ENCODE assay signal across 1 cellular context in the genomic region with DNA sequence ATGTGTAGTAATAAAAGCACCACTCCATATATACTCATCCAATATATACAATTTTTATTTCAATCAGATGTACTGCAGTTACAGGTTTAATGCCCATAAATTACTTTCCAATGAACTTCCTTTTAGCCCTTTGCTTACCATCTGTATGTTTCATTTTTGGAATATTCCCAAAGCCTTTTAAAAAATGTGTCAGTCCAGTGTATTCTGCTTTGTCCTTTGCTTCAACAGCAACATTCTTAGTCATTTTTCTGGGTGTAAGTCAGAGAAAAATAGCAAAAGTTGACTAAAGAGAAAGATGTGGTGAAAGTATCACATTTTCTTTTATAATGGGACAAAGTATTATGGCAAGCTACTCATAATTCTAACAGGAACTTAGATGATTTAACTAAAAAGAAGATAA.
TF ChIP-seq lines count a peak whose summit lies in the region.

No MANE protein-coding gene starts in this region.

TF ChIP-seq in GM12878, 131 proteins besides CTCF, POLR2A, EP300 and RAD21:
- TF ChIP-seq, protein P1, sequence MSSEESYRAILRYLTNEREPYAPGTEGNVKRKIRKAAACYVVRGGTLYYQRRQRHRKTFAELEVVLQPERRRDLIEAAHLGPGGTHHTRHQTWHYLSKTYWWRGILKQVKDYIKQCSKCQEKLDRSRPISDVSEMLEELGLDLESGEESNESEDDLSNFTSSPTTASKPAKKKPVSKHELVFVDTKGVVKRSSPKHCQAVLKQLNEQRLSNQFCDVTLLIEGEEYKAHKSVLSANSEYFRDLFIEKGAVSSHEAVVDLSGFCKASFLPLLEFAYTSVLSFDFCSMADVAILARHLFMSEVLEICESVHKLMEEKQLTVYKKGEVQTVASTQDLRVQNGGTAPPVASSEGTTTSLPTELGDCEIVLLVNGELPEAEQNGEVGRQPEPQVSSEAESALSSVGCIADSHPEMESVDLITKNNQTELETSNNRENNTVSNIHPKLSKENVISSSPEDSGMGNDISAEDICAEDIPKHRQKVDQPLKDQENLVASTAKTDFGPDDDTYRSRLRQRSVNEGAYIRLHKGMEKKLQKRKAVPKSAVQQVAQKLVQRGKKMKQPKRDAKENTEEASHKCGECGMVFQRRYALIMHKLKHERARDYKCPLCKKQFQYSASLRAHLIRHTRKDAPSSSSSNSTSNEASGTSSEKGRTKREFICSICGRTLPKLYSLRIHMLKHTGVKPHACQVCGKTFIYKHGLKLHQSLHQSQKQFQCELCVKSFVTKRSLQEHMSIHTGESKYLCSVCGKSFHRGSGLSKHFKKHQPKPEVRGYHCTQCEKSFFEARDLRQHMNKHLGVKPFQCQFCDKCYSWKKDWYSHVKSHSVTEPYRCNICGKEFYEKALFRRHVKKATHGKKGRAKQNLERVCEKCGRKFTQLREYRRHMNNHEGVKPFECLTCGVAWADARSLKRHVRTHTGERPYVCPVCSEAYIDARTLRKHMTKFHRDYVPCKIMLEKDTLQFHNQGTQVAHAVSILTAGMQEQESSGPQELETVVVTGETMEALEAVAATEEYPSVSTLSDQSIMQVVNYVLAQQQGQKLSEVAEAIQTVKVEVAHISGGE (CRISPR knock-in tag; IDR thresholded peaks at IDR 0.05): no peak
- TF ChIP-seq PAX5 (IDR thresholded peaks at IDR 0.05; ENCODE audit: borderline replicate concordance, low read depth, low read length) (no peak), EZH2 (IDR thresholded peaks at IDR 0.05; ENCODE audit: borderline replicate concordance, control insufficient read depth, low read depth, low read length) (no peak), ATF7 (IDR thresholded peaks at IDR 0.05; ENCODE audit: low read depth) (no peak), TARDBP (IDR thresholded peaks at IDR 0.05; ENCODE audit: borderline replicate concordance) (no peak), TCF3 (IDR thresholded peaks at IDR 0.05; ENCODE audit: borderline replicate concordance, insufficient read depth, low read depth, low read length) (no peak), GABPA (IDR thresholded peaks at IDR 0.05; ENCODE audit: low read depth) (no peak), CHD2 (IDR thresholded peaks at IDR 0.05; ENCODE audit: borderline replicate concordance, low read depth, low read length) (no peak), ETV6 (conservative IDR thresholded peaks at IDR 0.05 in 1 of 2, IDR thresholded peaks at IDR 0.05 in 1 of 2; ENCODE audit: borderline replicate concordance in 1 of 2, low read depth in 1 of 2) (no peak), GATAD2B (conservative IDR thresholded peaks at IDR 0.05; ENCODE audit: low read depth) (no peak), SMAD1 (IDR thresholded peaks at IDR 0.05; ENCODE audit: low read depth, partially characterized antibody) (no peak), HDAC2 (IDR thresholded peaks at IDR 0.05) (no peak), RB1 (IDR thresholded peaks at IDR 0.05; ENCODE audit: borderline replicate concordance) (no peak)
- TF ChIP-seq, protein P2, sequence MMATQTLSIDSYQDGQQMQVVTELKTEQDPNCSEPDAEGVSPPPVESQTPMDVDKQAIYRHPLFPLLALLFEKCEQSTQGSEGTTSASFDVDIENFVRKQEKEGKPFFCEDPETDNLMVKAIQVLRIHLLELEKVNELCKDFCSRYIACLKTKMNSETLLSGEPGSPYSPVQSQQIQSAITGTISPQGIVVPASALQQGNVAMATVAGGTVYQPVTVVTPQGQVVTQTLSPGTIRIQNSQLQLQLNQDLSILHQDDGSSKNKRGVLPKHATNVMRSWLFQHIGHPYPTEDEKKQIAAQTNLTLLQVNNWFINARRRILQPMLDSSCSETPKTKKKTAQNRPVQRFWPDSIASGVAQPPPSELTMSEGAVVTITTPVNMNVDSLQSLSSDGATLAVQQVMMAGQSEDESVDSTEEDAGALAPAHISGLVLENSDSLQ (IDR thresholded peaks at IDR 0.05): no peak
- TF ChIP-seq, protein P3, sequence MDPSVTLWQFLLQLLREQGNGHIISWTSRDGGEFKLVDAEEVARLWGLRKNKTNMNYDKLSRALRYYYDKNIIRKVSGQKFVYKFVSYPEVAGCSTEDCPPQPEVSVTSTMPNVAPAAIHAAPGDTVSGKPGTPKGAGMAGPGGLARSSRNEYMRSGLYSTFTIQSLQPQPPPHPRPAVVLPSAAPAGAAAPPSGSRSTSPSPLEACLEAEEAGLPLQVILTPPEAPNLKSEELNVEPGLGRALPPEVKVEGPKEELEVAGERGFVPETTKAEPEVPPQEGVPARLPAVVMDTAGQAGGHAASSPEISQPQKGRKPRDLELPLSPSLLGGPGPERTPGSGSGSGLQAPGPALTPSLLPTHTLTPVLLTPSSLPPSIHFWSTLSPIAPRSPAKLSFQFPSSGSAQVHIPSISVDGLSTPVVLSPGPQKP (IDR thresholded peaks at IDR 0.05; ENCODE audit: low read depth, low read length): no peak
